Comparison of ENCODE assay signal across 11 cellular contexts in genomic region chr22:37781434-37782059, GRCh38. TPM values are rescaled to one million over a fixed set of nuclear protein-coding genes. Genes with fewer than 3 reads are reported as not detected.
DNase-seq lines count a peak whose midpoint lies in the region; ATAC-seq, FAIRE-seq and TF ChIP-seq lines count a peak whose summit lies in the region.
"Had no signal": no experiment of that assay in that cellular context is flagged by ENCODE, and none has a peak within 500 bp of the region (broad histone marks: within the 10 kb centered on the region; RNA-seq: fewer than 3 reads in every experiment).

No MANE protein-coding gene starts in this region.

- H3K27me3 ChIP-seq in AG04450 (ENCODE audit: control insufficient read depth, insufficient read depth, low read length), result no peaks in the 10 kb centered on the region

- no peak overlapping the region for H3K4me3 Mint-ChIP-seq in effector memory CD8-positive, alpha-beta T cell
- H3K4me3 Mint-ChIP-seq: activated T-helper 1 cell treated with anti-CD3 and anti-CD28 coated beads, Interleukin-12 subunit alpha, Interleukin-12 subunit beta, Interleukin-2, Interleukin-4 antibody, amounts not matched to agents 30 ng/mL and 10 ng/mL and 1 ng/mL, durations not matched to agents 14 hours and 24 hours and 36 hours had no signal

- H3K27ac ChIP-seq in AG04450 (ENCODE audit: low read depth, low read length) (no peak overlapping the region), HEK293 (ENCODE audit: extremely low read depth, low read depth, low read length) (no peak overlapping the region)

- H3K9me3 Mint-ChIP-seq in effector memory CD8-positive, alpha-beta T cell, result no peaks in the 10 kb centered on the region
- H3K9me3 Mint-ChIP-seq: activated T-helper 1 cell treated with anti-CD3 and anti-CD28 coated beads, Interleukin-12 subunit alpha, Interleukin-12 subunit beta, Interleukin-2, Interleukin-4 antibody, amounts not matched to agents 30 ng/mL and 10 ng/mL and 1 ng/mL, durations not matched to agents 14 hours and 24 hours and 36 hours had no signal

- no peak for DNase-seq in AG04450 (ENCODE audit: low read depth, low spot score)
- DNase-seq in astrocyte of the cerebellum (ENCODE audit: low read depth), result no peak
- peak; percentile 48 for DNase-seq in iPS-NIHi11 (ENCODE audit: low spot score)
- no peak for DNase-seq in effector memory CD8-positive, alpha-beta T cell
- DNase-seq in NCI-H345 (lab: John Stamatoyannopoulos, UW), result no peak
- no peak for DNase-seq in GM19239 (ENCODE audit: insufficient read length, low spot score)
- DNase-seq: NCI-H748 treated with DMSO at 0.1 percent for 48 hours had no signal

- FAIRE-seq in GM19239 (lab: Jason Lieb, UNC), result no peak
- FAIRE-seq: TTC549 had no signal

- H3K36me3 Mint-ChIP-seq in effector memory CD8-positive, alpha-beta T cell (ENCODE audit: insufficient read depth), result no peaks in the 10 kb centered on the region

- H3K4me1 ChIP-seq in HEK293 (ENCODE audit: control insufficient read depth, insufficient read depth, low read length), result peaks cover 5% of the 10 kb centered on the region

- H3K4me3 ChIP-seq in AG04450 (ENCODE audit: low read depth, low read length) (no peak overlapping the region), HEK293 (ENCODE audit: low read depth, low read length) (no peak overlapping the region), astrocyte of the cerebellum (ENCODE audit: low read depth, low read length) (no peak overlapping the region)

- in situ Hi-C loops in astrocyte of the cerebellum (cut with HindIII; ENCODE audit: low sequenced_read_pairs), result no loop called here

- H3K36me3 ChIP-seq in HEK293 (ENCODE audit: control insufficient read depth in 2 of 2, insufficient read depth in 1 of 2, low read length in 2 of 2), result no peaks in the 10 kb centered on the region

- peak overlapping the region in 1 of 2 donors; percentile 46 for H3K27ac Mint-ChIP-seq in effector memory CD8-positive, alpha-beta T cell
- H3K27ac Mint-ChIP-seq: activated T-helper 1 cell treated with anti-CD3 and anti-CD28 coated beads, Interleukin-12 subunit alpha, Interleukin-12 subunit beta, Interleukin-2, Interleukin-4 antibody, amounts not matched to agents 30 ng/mL and 10 ng/mL and 1 ng/mL, durations not matched to agents 14 hours and 24 hours and 36 hours had no signal

- H3K9me3 ChIP-seq in AG04450 (ENCODE audit: control insufficient read depth, insufficient read depth, low read length) (no peaks in the 10 kb centered on the region), HEK293 (ENCODE audit: control insufficient read depth, insufficient read depth, low read depth, low read length) (no peaks in the 10 kb centered on the region)

- ATAC-seq in effector memory CD8-positive, alpha-beta T cell (replicated peaks), result no peak
- ATAC-seq in HG03039 (IDR thresholded peaks at IDR 0.05; ENCODE audit: unreplicated experiment), result no peak

- peaks cover 12 to 39% of the 10 kb centered on the region in 2 donors for H3K27me3 Mint-ChIP-seq in effector memory CD8-positive, alpha-beta T cell

- H3K4me1 Mint-ChIP-seq in effector memory CD8-positive, alpha-beta T cell (ENCODE audit: low read depth in 2 of 2), result no peaks in the 10 kb centered on the region

- POLR2A ChIA-PET in AG04450 (lab: Yijun Ruan, JAX), result interaction anchor here (0.6 to 1.3 kb wide), 2 partner anchors 51 to 95 kb away, joined by 3 read pairs; partner anchors contain the start of gene NOL12
- POLR2A ChIA-PET in HEK293 (lab: Yijun Ruan, JAX), result interaction anchor here (1.2 to 1.3 kb wide), 2 partner anchors 63 to 123 kb away, joined by 3 to 4 read pairs; partner anchors contain the start of gene ANKRD54

- CTCF ChIA-PET in AG04450 (lab: Charles Lee) (interaction anchor here (3.3 kb wide), 1 partner anchor 138 kb away, joined by 11 read pairs; no protein-coding TSS in a partner anchor), HEK293 (lab: Yijun Ruan, JAX) (interaction anchor here (0.6 to 2.2 kb wide), 6 partner anchors 10 to 139 kb away, joined by 3 to 7 read pairs (median 4); no protein-coding TSS in a partner anchor)

- peak; percentile 35 for TF ChIP-seq CTCF in AG04450 (IDR thresholded peaks at IDR 0.05; ENCODE audit: low read depth, low read length)
- TF ChIP-seq CTCF in HEK293 (tag by site-specific recombination; IDR thresholded peaks at IDR 0.05), result peak; percentile 58; the same call in 1 of the 2 replicates
- peak; percentile 34 for TF ChIP-seq CTCF in astrocyte of the cerebellum (IDR thresholded peaks at IDR 0.05; ENCODE audit: low read depth, low read length, missing control alignments)

TF ChIP-seq in HEK293, 187 proteins besides CTCF, POLR2A, EP300 and RAD21:
- no peak for TF ChIP-seq ZNF600 (tag by site-specific recombination; IDR thresholded peaks at IDR 0.05)
- no peak for TF ChIP-seq ZNF654 (tag by site-specific recombination; IDR thresholded peaks at IDR 0.05; ENCODE audit: low read depth)

RNA-seq across cellular contexts. Expression of gene GCAT, which starts 26.2 kb away (rescaled TPM):
- polyA plus RNA-seq in AG04450 (2011; rRNA removed), result 8.9 and 13.2 TPM in 2 replicates
- 7.3 and 17.3 TPM in 2 replicates for polyA minus RNA-seq in AG04450 (2011; rRNA and poly(A)+ RNA removed)

RNA-seq across cellular contexts. Expression of gene GALR3, which starts 41.6 kb away (rescaled TPM):
- not detected in 2 replicates for polyA plus RNA-seq in AG04450 (2011; rRNA removed)
- polyA minus RNA-seq in AG04450 (2011; rRNA and poly(A)+ RNA removed), result not detected in 2 replicates
